ENCODE assay signal across 17 cellular contexts in genomic region chr9:116987902-116988301, GRCh38.
A peak's percentile ranks its signal among the peaks of the same experiment; 100 is the strongest.
DNase-seq lines count a peak whose midpoint lies in the region; FAIRE-seq and TF ChIP-seq lines count a peak whose summit lies in the region.
"Had no signal": no experiment of that assay in that cellular context is flagged by ENCODE, and none has a peak within 500 bp of the region (broad histone marks: within the 10 kb centered on the region; RNA-seq: fewer than 3 reads in every experiment).

No MANE protein-coding gene starts in this region.

- H3K4me2 ChIP-seq in mammary epithelial cell (ENCODE audit: insufficient read depth, low read depth, low read length): no peak overlapping the region

- H3K9me3 ChIP-seq in mammary epithelial cell (replicated peaks; ENCODE audit: insufficient read depth, low read length): no peaks in the 10 kb centered on the region

- no peaks in the 10 kb centered on the region for H3K79me2 ChIP-seq in mammary epithelial cell (ENCODE audit: insufficient read depth, low read length)

- no peaks in the 10 kb centered on the region for H4K20me1 ChIP-seq in mammary epithelial cell (ENCODE audit: insufficient read depth, low read length)

- H3K4me3 Mint-ChIP-seq in MCF 10A (ENCODE audit: unreplicated experiment): no peak overlapping the region
- no peak overlapping the region for H3K4me3 Mint-ChIP-seq in activated CD4-positive, alpha-beta memory T cell treated with anti-CD3 and anti-CD28 coated beads, Interleukin-2, amount 10 ng/mL, durations not matched to agents 7 days and 5 days
- H3K4me3 Mint-ChIP-seq: CD4-positive, alpha-beta memory T cell had no signal

- 79% methylated on average over 3 of the region's 3 CpGs for WGBS in mammary epithelial cell (ENCODE audit: low coverage, missing lambda C conversion rate)

- H3K4me3 ChIP-seq in mammary epithelial cell (replicated peaks in 1 of 3; ENCODE audit: insufficient read depth in 1 of 3, low read depth in 2 of 3, low read length in 3 of 3): no peak overlapping the region
- no peak overlapping the region for H3K4me3 ChIP-seq in bronchial epithelial cell (ENCODE audit: low read depth, low read length)

- dilution Hi-C loops in mammary epithelial cell (cut with HindIII; ENCODE audit: low sequenced_read_pairs): no loop called here

- H3K36me3 ChIP-seq in mammary epithelial cell (ENCODE audit: insufficient read depth, low read length) (no peaks in the 10 kb centered on the region), bronchial epithelial cell (ENCODE audit: control insufficient read depth, insufficient read depth, low read length) (no peaks in the 10 kb centered on the region)

- BruUV-seq in MCF 10A (replicated peaks; lab: Mats Ljungman, UMichigan) (no TSS peak), mammary epithelial cell (replicated peaks; lab: Mats Ljungman, UMichigan) (no TSS peak)

- no peak overlapping the region for H3K9ac ChIP-seq in mammary epithelial cell (ENCODE audit: insufficient read depth, low read length)

- no peaks in the 10 kb centered on the region for H3K27me3 Mint-ChIP-seq in MCF 10A (ENCODE audit: insufficient read depth, unreplicated experiment)
- no peaks in the 10 kb centered on the region for H3K27me3 Mint-ChIP-seq in activated CD4-positive, alpha-beta memory T cell treated with anti-CD3 and anti-CD28 coated beads, Interleukin-2, amount 10 ng/mL, durations not matched to agents 7 days and 5 days
- H3K27me3 Mint-ChIP-seq: CD4-positive, alpha-beta memory T cell had no signal

- H3K27me3 ChIP-seq in mammary epithelial cell (ENCODE audit: insufficient read depth, low read length): no peaks in the 10 kb centered on the region
- no peaks in the 10 kb centered on the region for H3K27me3 ChIP-seq in bronchial epithelial cell (ENCODE audit: control insufficient read depth, insufficient read depth, low read length)

- CTCF ChIA-PET in MCF 10A (lab: Yijun Ruan, JAX): interaction anchor here (0.6 kb wide), 1 partner anchor 149 kb away, joined by 3 read pairs; no protein-coding TSS in a partner anchor
- CTCF ChIA-PET in mammary epithelial cell (lab: Charles Lee; ENCODE audit: low non-redundant PET): no interaction called here
- CTCF ChIA-PET in activated CD4-positive, alpha-beta memory T cell treated with anti-CD3 and anti-CD28 coated beads, Interleukin-2, amount 10 ng/mL, durations not matched to agents 7 days and 5 days (lab: Charles Lee): no interaction called here

- DNase-seq in MCF 10A (ENCODE audit: unreplicated experiment) (peak; percentile 32), mammary epithelial cell (no peak), NOMO-1 treated with dmso at 0.1 percent for 144 hours (lab: John Stamatoyannopoulos, UW; ENCODE audit: unreplicated experiment) (peak; percentile 41), bronchial epithelial cell (ENCODE audit: low read depth) (peak; percentile 37), SKM-1 (lab: John Stamatoyannopoulos, UW; ENCODE audit: unreplicated experiment) (no peak), DMS 273 (lab: John Stamatoyannopoulos, UW; ENCODE audit: unreplicated experiment) (no peak), NCI-H524 treated with DMSO at 0.1 percent for 48 hours (lab: John Stamatoyannopoulos, UW) (no peak)
- no peak for DNase-seq in activated CD4-positive, alpha-beta memory T cell treated with anti-CD3 and anti-CD28 coated beads, Interleukin-2, amount 10 ng/mL, durations not matched to agents 7 days and 5 days
- DNase-seq: 8988T; CD4-positive, alpha-beta memory T cell; KG1; NCI-H1092 treated with DMSO at 0.1 percent for 48 hours; NCI-H1694; NCI-H2081 treated with DMSO at 0.1 percent for 48 hours; NK-92 treated with Interleukin-12 subunit alpha and Interleukin-12 subunit beta, amount 100 ng/mL, for 24 hours; PC-3; SW 1271 had no signal

- no peak overlapping the region for H2AFZ ChIP-seq in mammary epithelial cell (ENCODE audit: low read depth, low read length)

- in situ Hi-C loops in mammary epithelial cell (cut with MboI; ENCODE audit: low sequenced_read_pairs in 2 of 2): no loop called here

- POLR2A ChIA-PET in MCF 10A (lab: Yijun Ruan, JAX): interaction anchor here (0.7 kb wide), 1 partner anchor 256 kb away, joined by 3 read pairs; no protein-coding TSS in a partner anchor
- POLR2A ChIA-PET in activated CD4-positive, alpha-beta memory T cell treated with anti-CD3 and anti-CD28 coated beads, Interleukin-2, amount 10 ng/mL, durations not matched to agents 7 days and 5 days (lab: Charles Lee): no interaction called here

- H3K4me1 Mint-ChIP-seq in MCF 10A (ENCODE audit: insufficient read depth, unreplicated experiment): peaks cover 19% of the 10 kb centered on the region
- no peaks in the 10 kb centered on the region for H3K4me1 Mint-ChIP-seq in activated CD4-positive, alpha-beta memory T cell treated with anti-CD3 and anti-CD28 coated beads, Interleukin-2, amount 10 ng/mL, durations not matched to agents 7 days and 5 days
- H3K4me1 Mint-ChIP-seq: CD4-positive, alpha-beta memory T cell had no signal

- H3K36me3 Mint-ChIP-seq in MCF 10A (ENCODE audit: insufficient read depth, unreplicated experiment): peaks cover 6% of the 10 kb centered on the region
- no peaks in the 10 kb centered on the region for H3K36me3 Mint-ChIP-seq in activated CD4-positive, alpha-beta memory T cell treated with anti-CD3 and anti-CD28 coated beads, Interleukin-2, amount 10 ng/mL, durations not matched to agents 7 days and 5 days (ENCODE audit: low read depth)
- H3K36me3 Mint-ChIP-seq: CD4-positive, alpha-beta memory T cell had no signal

- H3K4me1 ChIP-seq in mammary epithelial cell (ENCODE audit: insufficient read depth, low read length): peaks cover 11% of the 10 kb centered on the region

- intact Hi-C loops in MCF 10A (cut with micrococcal nuclease) (no loop called here), mammary epithelial cell (cut with micrococcal nuclease) (loop anchor here (2.0 kb wide), 1 partner anchor 35 kb away; no protein-coding TSS in a partner anchor)

- no peak overlapping the region for H3K27ac ChIP-seq in mammary epithelial cell (ENCODE audit: insufficient read depth, low read depth, low read length)

- H3K27ac Mint-ChIP-seq in MCF 10A (ENCODE audit: low read depth, unreplicated experiment): no peak overlapping the region
- no peak overlapping the region for H3K27ac Mint-ChIP-seq in activated CD4-positive, alpha-beta memory T cell treated with anti-CD3 and anti-CD28 coated beads, Interleukin-2, amount 10 ng/mL, durations not matched to agents 7 days and 5 days
- H3K27ac Mint-ChIP-seq: CD4-positive, alpha-beta memory T cell had no signal

- no peak for FAIRE-seq in bronchial epithelial cell (lab: Jason Lieb, UNC)

- no peak for TF ChIP-seq CTCF in MCF 10A (IDR thresholded peaks at IDR 0.05; ENCODE audit: unreplicated experiment)
- TF ChIP-seq CTCF in mammary epithelial cell (conservative IDR thresholded peaks at IDR 0.05 in 1 of 2, IDR thresholded peaks at IDR 0.05 in 1 of 2; ENCODE audit: extremely low read depth in 1 of 2, insufficient read depth in 1 of 2, low read depth in 1 of 2, low read length in 2 of 2): no peak
- TF ChIP-seq CTCF in bronchial epithelial cell (IDR thresholded peaks at IDR 0.05; ENCODE audit: insufficient read depth, low read length, severe bottlenecking): no peak

- no peaks in the 10 kb centered on the region for H3K9me3 Mint-ChIP-seq in MCF 10A (ENCODE audit: unreplicated experiment)
- no peaks in the 10 kb centered on the region for H3K9me3 Mint-ChIP-seq in activated CD4-positive, alpha-beta memory T cell treated with anti-CD3 and anti-CD28 coated beads, Interleukin-2, amount 10 ng/mL, durations not matched to agents 7 days and 5 days

Comparison
In these comparisons a context has a peak if more than half of its experiments do, and no peak if none do; other contexts are left out.
1. DNase-seq: peak in MCF 10A (single experiment), NOMO-1 treated with dmso at 0.1 percent for 144 hours (single experiment) and bronchial epithelial cell (single experiment); none in mammary epithelial cell (single experiment), SKM-1 (single experiment), DMS 273 (single experiment), activated CD4-positive, alpha-beta memory T cell treated with anti-CD3 and anti-CD28 coated beads, Interleukin-2, amount 10 ng/mL, durations not matched to agents 7 days and 5 days (single experiment) and NCI-H524 treated with DMSO at 0.1 percent for 48 hours (single experiment).